Comparison of ENCODE assay signal across 7 cellular contexts in the genomic region with DNA sequence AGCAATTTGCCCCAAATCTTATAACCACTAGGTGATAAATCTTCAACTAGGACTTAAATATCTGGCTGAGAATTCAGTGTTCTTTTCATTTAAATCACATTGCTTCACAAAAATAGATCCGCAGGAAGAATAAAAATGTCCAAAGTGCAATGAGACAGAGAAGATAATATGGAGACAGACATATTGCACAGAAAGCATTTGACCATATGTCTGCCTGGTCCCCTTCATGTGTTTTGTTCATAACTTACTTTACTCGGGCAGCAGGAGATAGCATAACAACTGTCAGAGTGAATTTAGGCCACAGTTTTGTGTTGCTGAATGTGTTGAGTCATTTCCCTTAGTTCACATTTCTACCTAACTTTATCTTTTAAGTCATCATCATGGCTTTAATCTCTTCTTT.
DNase-seq lines count a peak whose midpoint lies in the region; ATAC-seq, FAIRE-seq and TF ChIP-seq lines count a peak whose summit lies in the region.
"Not testable (repeated sequence)": the region's sequence is repeated elsewhere in the genome, so short reads cannot be mapped to it uniquely, and the experiment has no call there.

No MANE protein-coding gene starts in this region.

- not testable (repeated sequence) for FAIRE-seq in H1 (lab: Jason Lieb, UNC)

- H3K4me1 ChIP-seq in CD8-positive, alpha-beta T cell (ENCODE audit: insufficient read depth, low read length), result peaks cover 39% of the 10 kb centered on the region
- H3K4me1 ChIP-seq in KMS-11 (ENCODE audit: low read depth, poor library complexity, severe bottlenecking), result peaks cover 51% of the 10 kb centered on the region
- not testable (repeated sequence) for H3K4me1 ChIP-seq in H1 (replicated peaks in 1 of 4; ENCODE audit: control insufficient read depth in 3 of 4, insufficient read depth in 4 of 4, low read length in 3 of 4); neutrophil (ENCODE audit: control insufficient read depth in 1 of 2, insufficient read depth in 1 of 2, low read depth in 1 of 2, low read length in 1 of 2)

- not testable (repeated sequence) for H3K9ac ChIP-seq in KMS-11; H1 (replicated peaks in 1 of 4; ENCODE audit: extremely low read depth in 1 of 4, low read depth in 3 of 4, low read length in 3 of 4)

- not testable (repeated sequence) for H2BK5ac ChIP-seq in H1 (ENCODE audit: low read depth, low read length)

- not testable (repeated sequence) for DNase-seq in CD8-positive, alpha-beta T cell; activated CD4-positive, alpha-beta T cell treated with anti-CD3 and anti-CD28 coated beads for 36 hours; activated T-cell treated with anti-CD3 and anti-CD28 coated beads, Interleukin-2, amount 50 U/mL, for 72 hours; activated naive CD8-positive, alpha-beta T cell treated with anti-CD3 and anti-CD28 coated beads for 36 hours; H1 (ENCODE audit: low read depth in 1 of 2, low spot score in 2 of 2)

- H4K91ac ChIP-seq in H1 (replicated peaks; ENCODE audit: insufficient read length, low read length), result not testable (repeated sequence)

- peaks cover 57% of the 10 kb centered on the region for H3K4me1 Mint-ChIP-seq in CD8-positive, alpha-beta T cell (ENCODE audit: low read depth)
- peaks cover 57% of the 10 kb centered on the region for H3K4me1 Mint-ChIP-seq in activated CD4-positive, alpha-beta T cell treated with anti-CD3 and anti-CD28 coated beads for 36 hours
- H3K4me1 Mint-ChIP-seq in activated T-cell treated with anti-CD3 and anti-CD28 coated beads, Interleukin-2, amount 50 U/mL, for 72 hours (ENCODE audit: low read depth), result peaks cover 63% of the 10 kb centered on the region
- H3K4me1 Mint-ChIP-seq in activated naive CD8-positive, alpha-beta T cell treated with anti-CD3 and anti-CD28 coated beads for 36 hours, result peaks cover 46% of the 10 kb centered on the region

- POLR2A ChIA-PET in CD8-positive, alpha-beta T cell (lab: Charles Lee), result interaction anchor here (0.7 to 1.5 kb wide), 3 partner anchors 44 to 116 kb away, joined by 3 to 5 read pairs (median 3); no protein-coding TSS in a partner anchor
- POLR2A ChIA-PET in activated CD4-positive, alpha-beta T cell treated with anti-CD3 and anti-CD28 coated beads for 36 hours (lab: Charles Lee); H1 (lab: Charles Lee; ENCODE audit: partially characterized antibody): not testable (repeated sequence)

- H3K23ac ChIP-seq in H1 (ENCODE audit: insufficient read length), result not testable (repeated sequence)

- peak overlapping the region; percentile 47; the same call in 1 of the 2 replicates for H3K4me2 ChIP-seq in KMS-11
- not testable (repeated sequence) for H3K4me2 ChIP-seq in H1 (ENCODE audit: insufficient read depth in 1 of 2, low read depth in 2 of 2, low read length in 2 of 2)

- not testable (repeated sequence) for H4K20me1 ChIP-seq in KMS-11 (ENCODE audit: insufficient read depth); H1 (replicated peaks in 1 of 2; ENCODE audit: control insufficient read depth in 1 of 2, insufficient read depth in 2 of 2, low read length in 2 of 2)

- H3K27me3 ChIP-seq in CD8-positive, alpha-beta T cell (ENCODE audit: insufficient read depth, low read length); KMS-11 (ENCODE audit: insufficient read depth, low read depth); H1 (replicated peaks in 1 of 4; ENCODE audit: control insufficient read depth in 3 of 4, extremely low read depth in 1 of 4, insufficient read depth in 3 of 4, low read length in 3 of 4); neutrophil: not testable (repeated sequence)

- H3K27me3 Mint-ChIP-seq in CD8-positive, alpha-beta T cell (ENCODE audit: low read depth); activated CD4-positive, alpha-beta T cell treated with anti-CD3 and anti-CD28 coated beads for 36 hours; activated T-cell treated with anti-CD3 and anti-CD28 coated beads, Interleukin-2, amount 50 U/mL, for 72 hours (ENCODE audit: low read depth); activated naive CD8-positive, alpha-beta T cell treated with anti-CD3 and anti-CD28 coated beads for 36 hours: not testable (repeated sequence)

- H3K23me2 ChIP-seq in H1 (ENCODE audit: low read depth, low read length), result not testable (repeated sequence)

- H2BK120ac ChIP-seq in H1 (replicated peaks; ENCODE audit: low read depth, low read length), result not testable (repeated sequence)

- H3K4ac ChIP-seq in H1 (replicated peaks; ENCODE audit: insufficient read length, low read depth, low read length), result not testable (repeated sequence)

- not testable (repeated sequence) for H2AFZ ChIP-seq in KMS-11 (ENCODE audit: low read depth)
- 0 out of 2 replicates have a peak overlapping the region, but pooled peaks have one; percentile 44 for H2AFZ ChIP-seq in H1 (ENCODE audit: low read length)

- CTCF ChIA-PET in CD8-positive, alpha-beta T cell (lab: Charles Lee); activated CD4-positive, alpha-beta T cell treated with anti-CD3 and anti-CD28 coated beads for 36 hours (lab: Charles Lee); H1 (lab: Charles Lee; ENCODE audit: partially characterized antibody): not testable (repeated sequence)

- H3K14ac ChIP-seq in H1 (ENCODE audit: insufficient read length), result not testable (repeated sequence)

- H3K56ac ChIP-seq in H1 (replicated peaks; ENCODE audit: insufficient read length, low read depth, low read length), result not testable (repeated sequence)

- H3K79me2 ChIP-seq in KMS-11 (ENCODE audit: insufficient read depth, low read depth); H1 (ENCODE audit: control insufficient read depth in 1 of 2, insufficient read depth in 2 of 2, low read length in 2 of 2): not testable (repeated sequence)

- H3K36me3 ChIP-seq in CD8-positive, alpha-beta T cell (ENCODE audit: insufficient read depth, low read length); KMS-11 (ENCODE audit: insufficient read depth); H1 (ENCODE audit: control insufficient read depth in 2 of 4, insufficient read depth in 4 of 4, low read length in 3 of 4); neutrophil: not testable (repeated sequence)

- H4K5ac ChIP-seq in H1 (ENCODE audit: insufficient read length, low read depth, low read length), result not testable (repeated sequence)

- H3K9me3 ChIP-seq in CD8-positive, alpha-beta T cell (ENCODE audit: low read length); H1 (ENCODE audit: insufficient read depth in 2 of 2, low read depth in 1 of 2, low read length in 1 of 2); neutrophil: not testable (repeated sequence)

- H3K36me3 Mint-ChIP-seq in CD8-positive, alpha-beta T cell; activated CD4-positive, alpha-beta T cell treated with anti-CD3 and anti-CD28 coated beads for 36 hours (ENCODE audit: low read depth); activated T-cell treated with anti-CD3 and anti-CD28 coated beads, Interleukin-2, amount 50 U/mL, for 72 hours (ENCODE audit: insufficient read depth in 2 of 2): not testable (repeated sequence)
- H3K36me3 Mint-ChIP-seq in activated naive CD8-positive, alpha-beta T cell treated with anti-CD3 and anti-CD28 coated beads for 36 hours, result peaks cover 10% of the 10 kb centered on the region

- not testable (repeated sequence) for H4K8ac ChIP-seq in H1 (ENCODE audit: extremely low read depth, insufficient read depth, low read length)

- H3K4me3 ChIP-seq in CD8-positive, alpha-beta T cell (ENCODE audit: low read depth, low read length); KMS-11 (IDR thresholded peaks at IDR 0.05; ENCODE audit: insufficient read depth, low read depth, low read length); H1 (ENCODE audit: extremely low read depth in 1 of 4, insufficient read depth in 2 of 4, low read depth in 3 of 4, low read length in 4 of 4); neutrophil (ENCODE audit: low read depth in 1 of 2, low read length in 1 of 2): not testable (repeated sequence)

- not testable (repeated sequence) for H3K9me3 Mint-ChIP-seq in CD8-positive, alpha-beta T cell; activated CD4-positive, alpha-beta T cell treated with anti-CD3 and anti-CD28 coated beads for 36 hours (ENCODE audit: low read depth); activated T-cell treated with anti-CD3 and anti-CD28 coated beads, Interleukin-2, amount 50 U/mL, for 72 hours; activated naive CD8-positive, alpha-beta T cell treated with anti-CD3 and anti-CD28 coated beads for 36 hours

- not testable (repeated sequence) for TF ChIP-seq RAD21 in H1 (IDR thresholded peaks at IDR 0.05 in 1 of 2, conservative IDR thresholded peaks at IDR 0.05 in 1 of 2; ENCODE audit: low read depth in 2 of 2, low read length in 2 of 2)

- intact Hi-C loops in CD8-positive, alpha-beta T cell (cut with DNase I, micrococcal nuclease), result loop anchor here in 1 of 2 experiments (1.0 to 5.0 kb wide), 5 partner anchors 7 to 162 kb away; no protein-coding TSS in a partner anchor
- intact Hi-C loops in activated CD4-positive, alpha-beta T cell treated with anti-CD3 and anti-CD28 coated beads for 36 hours (cut with DNase I, micrococcal nuclease), result loop anchor here (2.0 to 5.0 kb wide), 3 partner anchors 77 to 157 kb away; partner anchors contain the start of gene PARP8 (in 1 of the 2)

- H2AK5ac ChIP-seq in H1 (ENCODE audit: low read depth, low read length), result not testable (repeated sequence)

- H3K27ac ChIP-seq in CD8-positive, alpha-beta T cell (ENCODE audit: low read depth, low read length); KMS-11; H1 (ENCODE audit: low read depth, low read length): not testable (repeated sequence)
- H3K27ac ChIP-seq in neutrophil, result peak overlapping the region; percentile 16

- 95% methylated on average over 2 of the region's 2 CpGs; no CpG with 5 or more reads in 1 of the 2 experiments for WGBS in H1 (ENCODE audit: extremely low coverage in 1 of 2, insufficient coverage in 1 of 2, insufficient read length in 1 of 2, insufficient replicate concordance in 2 of 2, low coverage in 1 of 2, low lambda C conversion rate in 2 of 2, missing lambda C conversion rate in 1 of 2), 2 experiments

- ATAC-seq in CD8-positive, alpha-beta T cell; activated CD4-positive, alpha-beta T cell treated with anti-CD3 and anti-CD28 coated beads for 36 hours; activated T-cell treated with anti-CD3 and anti-CD28 coated beads, Interleukin-2, amount 50 U/mL, for 72 hours (replicated peaks in 1 of 2): not testable (repeated sequence)

- not testable (repeated sequence) for H2BK20ac ChIP-seq in H1 (ENCODE audit: low read length)

- not testable (repeated sequence) for TF ChIP-seq CTCF in CD8-positive, alpha-beta T cell (IDR thresholded peaks at IDR 0.05); KMS-11 (conservative IDR thresholded peaks at IDR 0.05; ENCODE audit: low read depth, low read length); H1 (IDR thresholded peaks at IDR 0.05; ENCODE audit: control extremely low read depth in 1 of 3, insufficient read depth in 1 of 3, low read depth in 1 of 3, low read length in 3 of 3); neutrophil (IDR thresholded peaks at IDR 0.05)

- not testable (repeated sequence) for H2BK12ac ChIP-seq in H1 (ENCODE audit: low read depth, low read length)

- not testable (repeated sequence) for H3K18ac ChIP-seq in H1 (ENCODE audit: extremely low read depth, low read length)

- not testable (repeated sequence) for TF ChIP-seq POLR2A in H1 (IDR thresholded peaks at IDR 0.05; ENCODE audit: control extremely low read depth in 1 of 2, low read depth in 2 of 2, low read length in 2 of 2)

- H3K4me3 Mint-ChIP-seq in CD8-positive, alpha-beta T cell, result peak overlapping the region; percentile 20
- not testable (repeated sequence) for H3K4me3 Mint-ChIP-seq in activated CD4-positive, alpha-beta T cell treated with anti-CD3 and anti-CD28 coated beads for 36 hours; activated naive CD8-positive, alpha-beta T cell treated with anti-CD3 and anti-CD28 coated beads for 36 hours
- peak overlapping the region; percentile 27 to 82 for H3K4me3 Mint-ChIP-seq in activated T-cell treated with anti-CD3 and anti-CD28 coated beads, Interleukin-2, amount 50 U/mL, for 72 hours

- not testable (repeated sequence) for H3K79me1 ChIP-seq in H1 (ENCODE audit: low read depth, low read length)

- not testable (repeated sequence) for TF ChIP-seq EP300 in H1 (IDR thresholded peaks at IDR 0.05; ENCODE audit: borderline replicate concordance in 1 of 2, low read depth in 2 of 2, low read length in 2 of 2)

- peak overlapping the region; percentile 81 for H3K27ac Mint-ChIP-seq in CD8-positive, alpha-beta T cell
- H3K27ac Mint-ChIP-seq in activated CD4-positive, alpha-beta T cell treated with anti-CD3 and anti-CD28 coated beads for 36 hours, result peak overlapping the region; percentile 83
- H3K27ac Mint-ChIP-seq in activated T-cell treated with anti-CD3 and anti-CD28 coated beads, Interleukin-2, amount 50 U/mL, for 72 hours, result peak overlapping the region; percentile 96
- H3K27ac Mint-ChIP-seq in activated naive CD8-positive, alpha-beta T cell treated with anti-CD3 and anti-CD28 coated beads for 36 hours, result peak overlapping the region; percentile 55

- H2BK15ac ChIP-seq in H1 (ENCODE audit: low read length), result not testable (repeated sequence)
